Comparison of ENCODE assay signal across 8 cellular contexts in genomic region chr7:150378115-150378852, GRCh38. TPM values are rescaled to one million over a fixed set of nuclear protein-coding genes. Genes with fewer than 3 reads are reported as not detected.
DNase-seq lines count a peak whose midpoint lies in the region; ATAC-seq and TF ChIP-seq lines count a peak whose summit lies in the region.

No MANE protein-coding gene starts in this region.

- peaks cover 0 to 13% (median 5%) of the 10 kb centered on the region in 5 donors for H3K36me3 Mint-ChIP-seq in naive thymus-derived CD4-positive, alpha-beta T cell

- no peaks in the 10 kb centered on the region for H3K9me3 Mint-ChIP-seq in naive thymus-derived CD4-positive, alpha-beta T cell

- no peaks in the 10 kb centered on the region for H3K9me3 ChIP-seq in fibroblast of lung (ENCODE audit: control insufficient read depth, insufficient read depth, low read depth, low read length)
- H3K9me3 ChIP-seq in naive thymus-derived CD4-positive, alpha-beta T cell (ENCODE audit: control insufficient read depth in 2 of 3, low read length in 3 of 3) = no peaks in the 10 kb centered on the region
- no peaks in the 10 kb centered on the region for H3K9me3 ChIP-seq in aorta (ENCODE audit: control insufficient read depth, low read length)

- H4K20me1 ChIP-seq in fibroblast of lung (ENCODE audit: control insufficient read depth, extremely low read depth, insufficient read depth, low read length) = no peaks in the 10 kb centered on the region

- intact Hi-C loops in naive thymus-derived CD4-positive, alpha-beta T cell (cut with micrococcal nuclease) = loop anchor here (2.0 to 5.0 kb wide), 4 partner anchors 55 to 964 kb away; partner anchors contain the start of genes ACTR3C (in 2 of the 2), LRRC61 (in 2 of the 2), FASTK (in 1 of the 2) and NUB1 (in 1 of the 2)
- intact Hi-C loops in aorta (cut with DNase I) = loop anchor here (2.0 to 5.0 kb wide), 2 partner anchors 27 to 36 kb away; partner anchors contain the start of gene RARRES2 (in 1 of the 2)

- H3K4me1 ChIP-seq in fibroblast of lung (ENCODE audit: control insufficient read depth, extremely low read depth, insufficient read depth, low read length) (peaks cover 7% of the 10 kb centered on the region), aorta (ENCODE audit: control insufficient read depth in 1 of 2, insufficient read depth in 2 of 2, low read length in 2 of 2) (no peaks in the 10 kb centered on the region)
- peaks cover 4 to 30% of the 10 kb centered on the region in 2 donors for H3K4me1 ChIP-seq in naive thymus-derived CD4-positive, alpha-beta T cell (ENCODE audit: control insufficient read depth in 2 of 2, insufficient read depth in 2 of 2, low read length in 2 of 2)

- H3K27me3 ChIP-seq in fibroblast of lung (ENCODE audit: control insufficient read depth, insufficient read depth, low read length) (no peaks in the 10 kb centered on the region), aorta (ENCODE audit: control insufficient read depth in 1 of 2, insufficient read depth in 2 of 2, low read length in 1 of 2) (no peaks in the 10 kb centered on the region)
- H3K27me3 ChIP-seq in naive thymus-derived CD4-positive, alpha-beta T cell (ENCODE audit: control insufficient read depth in 2 of 2, insufficient read depth in 2 of 2, low read length in 2 of 2) = no peaks in the 10 kb centered on the region

- POLR2A ChIA-PET in naive thymus-derived CD4-positive, alpha-beta T cell (lab: Charles Lee) = interaction anchor here (0.6 to 2.4 kb wide), 14 partner anchors 9 to 849 kb away, joined by 3 to 35 read pairs (median 4); partner anchors contain the start of genes ABCF2, ACTR3C, GIMAP4 and LRRC61

- peaks cover 5% of the 10 kb centered on the region for H3K79me2 ChIP-seq in fibroblast of lung (ENCODE audit: control insufficient read depth, insufficient read depth, low read length)

- H3K4me1 Mint-ChIP-seq in naive thymus-derived CD4-positive, alpha-beta T cell = peaks cover 35 to 64% (median 53%) of the 10 kb centered on the region in 7 donors

- 11 to 12% methylated on average over 32 of the region's 32 CpGs for WGBS in aorta, 2 donors

- H2AFZ ChIP-seq in fibroblast of lung (ENCODE audit: low read length) = peak overlapping the region; percentile 22

- peak in 1 of 2 donors; percentile 8 for TF ChIP-seq CTCF in fibroblast of lung (conservative IDR thresholded peaks at IDR 0.05 in 1 of 2, IDR thresholded peaks at IDR 0.05 in 1 of 2; ENCODE audit: low read depth in 1 of 2, low read length in 2 of 2)

- peaks cover 4% of the 10 kb centered on the region for H3K36me3 ChIP-seq in fibroblast of lung (ENCODE audit: control insufficient read depth, insufficient read depth, low read length)
- H3K36me3 ChIP-seq in naive thymus-derived CD4-positive, alpha-beta T cell (ENCODE audit: control insufficient read depth in 2 of 3, insufficient read depth in 3 of 3, low read length in 3 of 3) = peaks cover 0 to 9% (median 0%) of the 10 kb centered on the region in 3 experiments
- no peaks in the 10 kb centered on the region for H3K36me3 ChIP-seq in aorta (ENCODE audit: control insufficient read depth in 1 of 2, insufficient read depth in 2 of 2, low read length in 1 of 2)

- CTCF ChIA-PET in naive thymus-derived CD4-positive, alpha-beta T cell (lab: Charles Lee) = interaction anchor here (0.9 to 1.5 kb wide), 4 partner anchors 10 to 28 kb away, joined by 3 to 4 read pairs (median 3); partner anchors contain the start of gene REPIN1

- H3K4me3 ChIP-seq in fibroblast of lung (replicated peaks in 1 of 4; ENCODE audit: control extremely low read depth in 1 of 4, insufficient read depth in 1 of 4, low read depth in 3 of 4, low read length in 4 of 4) (peak overlapping the region; percentile 53 to 82 (median 64)), aorta (ENCODE audit: low read length in 2 of 2) (peak overlapping the region; percentile 5 to 51)
- peak overlapping the region; percentile 68 for H3K4me3 ChIP-seq in naive thymus-derived CD4-positive, alpha-beta T cell (ENCODE audit: low read length)

- H3K27me3 Mint-ChIP-seq in naive thymus-derived CD4-positive, alpha-beta T cell = no peaks in the 10 kb centered on the region

- DNase-seq in ELR (ENCODE audit: low read depth) = peak; percentile 79
- DNase-seq in NCI-H69 (lab: John Stamatoyannopoulos, UW) = peak; percentile 98
- DNase-seq in activated CD8-positive, alpha-beta memory T cell treated with anti-CD3 and anti-CD28 coated beads, Interleukin-2, amount 50 U/mL, for 4 hours = peak; percentile 37
- DNase-seq in fibroblast of lung (ENCODE audit: low read depth in 2 of 2) = peak; percentile 57 to 80
- peak in 6 of 9 donors; percentile 22 to 41 (median 38) for DNase-seq in naive thymus-derived CD4-positive, alpha-beta T cell
- DNase-seq in aorta = no peak

- H3K4me2 ChIP-seq in fibroblast of lung (ENCODE audit: extremely low read depth, insufficient read depth, low read length) = peak overlapping the region; percentile 81

- H3K9ac ChIP-seq in fibroblast of lung (ENCODE audit: insufficient read depth, low read length) = peak overlapping the region; percentile 77

- H3K4me3 Mint-ChIP-seq in naive thymus-derived CD4-positive, alpha-beta T cell = peak overlapping the region; percentile 75 to 91 (median 86)

- ATAC-seq in HG03097 (IDR thresholded peaks at IDR 0.05; ENCODE audit: low FRiP score, unreplicated experiment) (peak; percentile 16), aorta (ENCODE audit: low FRiP score) (peak; percentile 4), GM21717 (IDR thresholded peaks at IDR 0.05; ENCODE audit: unreplicated experiment) (no peak)
- no peak for ATAC-seq in naive thymus-derived CD4-positive, alpha-beta T cell

- H3K27ac ChIP-seq in fibroblast of lung (ENCODE audit: insufficient read depth, low read length) (peak overlapping the region; percentile 80), aorta (ENCODE audit: low read depth in 1 of 2, low read length in 2 of 2) (peak overlapping the region in 1 of 2 donors; percentile 12)
- H3K27ac ChIP-seq in naive thymus-derived CD4-positive, alpha-beta T cell (ENCODE audit: low read depth, low read length) = peak overlapping the region; percentile 91

- H3K27ac Mint-ChIP-seq in naive thymus-derived CD4-positive, alpha-beta T cell = peak overlapping the region; percentile 51 to 95 (median 86)

RNA-seq across cellular contexts. Expression of gene ZNF775, which starts 0.8 kb away (rescaled TPM):
- total RNA-seq in fibroblast of lung (7.7 and 9.6 TPM in 2 replicates), aorta (1 to 10 TPM; 3.1 to 6.4 TPM)
- polyA plus RNA-seq in fibroblast of lung (1.2 TPM in 2 replicates), aorta (1 to 10 TPM; 1.9 to 3.5 TPM)
- polyA plus RNA-seq in fibroblast of lung (2012) = 3.6 and 4.2 TPM in 2 replicates
- polyA minus RNA-seq in fibroblast of lung (ENCODE audit: low replicate concordance) = 0.43 and 0.44 TPM in 2 replicates
- total RNA-seq in naive thymus-derived CD4-positive, alpha-beta T cell = 1 to 10 TPM; 1.1 to 5.7 (median 4.3) TPM
- polyA plus RNA-seq in naive thymus-derived CD4-positive, alpha-beta T cell = 1 to 10 TPM; 3.3 to 7.4 TPM

RNA-seq across cellular contexts. Expression of gene REPIN1, which starts 9.7 kb away (rescaled TPM):
- total RNA-seq in fibroblast of lung (26.7 and 41.3 TPM in 2 replicates), aorta (10 to 100 TPM; 52.0 to 56.7 TPM)
- polyA plus RNA-seq in fibroblast of lung (20.8 and 29.2 TPM in 2 replicates), aorta (10 to 100 TPM; 19.7 to 44.9 TPM)
- polyA plus RNA-seq in fibroblast of lung (2012) = 36.9 and 51.0 TPM in 2 replicates
- polyA minus RNA-seq in fibroblast of lung (ENCODE audit: low replicate concordance) = 51.9 and 52.5 TPM in 2 replicates
- total RNA-seq in naive thymus-derived CD4-positive, alpha-beta T cell = 100 to 1,000 TPM in 1 of 5 experiments, 10 to 100 TPM in 4; 68.5 to 103 (median 79.7) TPM
- 10 to 100 TPM; 46.7 to 77.0 TPM for polyA plus RNA-seq in naive thymus-derived CD4-positive, alpha-beta T cell

RNA-seq across cellular contexts. Expression of gene RARRES2, which starts 36.9 kb away (rescaled TPM):
- total RNA-seq in fibroblast of lung = 65.6 and 174 TPM in 2 replicates
- polyA plus RNA-seq in fibroblast of lung = 9.8 and 67.0 TPM in 2 replicates
- 12.4 and 95.1 TPM in 2 replicates for polyA plus RNA-seq in fibroblast of lung (2012)
- polyA minus RNA-seq in fibroblast of lung (ENCODE audit: low replicate concordance) = 6.5 TPM in 1 of 2 replicates, not detected in the other
- under 1 TPM in 1 of 5 experiments, not detected in 4; 0.38 TPM for total RNA-seq in naive thymus-derived CD4-positive, alpha-beta T cell
- polyA plus RNA-seq in naive thymus-derived CD4-positive, alpha-beta T cell = not detected
- 100 to 1,000 TPM in 1 of 2 donors, 10 to 100 TPM in 1; 73.1 to 121 TPM for total RNA-seq in aorta
- polyA plus RNA-seq in aorta = 100 to 1,000 TPM in 1 of 2 donors, 10 to 100 TPM in 1; 65.9 to 198 TPM

RNA-seq across cellular contexts. Expression of gene ACTR3C, which starts 54.9 kb away (rescaled TPM):
- total RNA-seq in fibroblast of lung = 0.50 and 2.6 TPM in 2 replicates
- 0.05 and 0.09 TPM in 2 replicates for polyA plus RNA-seq in fibroblast of lung
- polyA plus RNA-seq in fibroblast of lung (2012) = 0.27 TPM in 1 of 2 replicates, not detected in the other
- polyA minus RNA-seq in fibroblast of lung (ENCODE audit: low replicate concordance) = not detected in 2 replicates
- total RNA-seq in naive thymus-derived CD4-positive, alpha-beta T cell = 10 to 100 TPM in 3 of 5 experiments, 1 to 10 TPM in 2; 7.0 to 13.2 (median 10.6) TPM
- polyA plus RNA-seq in naive thymus-derived CD4-positive, alpha-beta T cell = 1 to 10 TPM; 4.8 to 6.2 TPM
- 1 to 10 TPM; 1.2 to 5.2 TPM for total RNA-seq in aorta
- under 1 TPM in 1 of 2 donors, not detected in 1; 0.75 TPM for polyA plus RNA-seq in aorta

RNA-seq across cellular contexts. Expression of gene LRRC61, which starts 55.1 kb away (rescaled TPM):
- total RNA-seq in fibroblast of lung (0.33 and 1.0 TPM in 2 replicates), aorta (1 to 10 TPM; 2.5 to 2.6 TPM)
- polyA plus RNA-seq in fibroblast of lung (0.03 and 0.10 TPM in 2 replicates), aorta (1 to 10 TPM in 1 of 2 donors, under 1 TPM in 1; 0.15 to 2.6 TPM)
- 0.08 TPM in 1 of 2 replicates, not detected in the other for polyA plus RNA-seq in fibroblast of lung (2012)
- polyA minus RNA-seq in fibroblast of lung (ENCODE audit: low replicate concordance) = not detected in 2 replicates
- total RNA-seq in naive thymus-derived CD4-positive, alpha-beta T cell = 10 to 100 TPM in 3 of 5 experiments, 1 to 10 TPM in 2; 8.3 to 30.0 (median 11.5) TPM
- polyA plus RNA-seq in naive thymus-derived CD4-positive, alpha-beta T cell = 10 to 100 TPM; 18.2 to 21.6 TPM

Comparison
In these comparisons a context has a peak if more than half of its experiments do, and no peak if none do; other contexts are left out.
1. DNase-seq: peak in ELR (single experiment), NCI-H69 (single experiment), activated CD8-positive, alpha-beta memory T cell treated with anti-CD3 and anti-CD28 coated beads, Interleukin-2, amount 50 U/mL, for 4 hours (single experiment), fibroblast of lung (2 of 2) and naive thymus-derived CD4-positive, alpha-beta T cell (6 of 9); none in aorta (0 of 2).
2. ATAC-seq: peak in HG03097 (single experiment) and aorta (single experiment); none in naive thymus-derived CD4-positive, alpha-beta T cell (single experiment) and GM21717 (single experiment).
3. RNA of gene RARRES2, which starts 36.9 kb away (total RNA-seq): 73.1 to 121 TPM in aorta and 65.6 to 174 TPM in fibroblast of lung; 0.38 TPM in naive thymus-derived CD4-positive, alpha-beta T cell; every median in the first group is over 10 times any median in the second.
4. Peak in every context shown above with its lines, with median percentiles within 50 percentile points of each other: H3K4me3 ChIP-seq.